8 cellular contexts compared by ENCODE assay signal in genomic region chr3:44624696-44625528, GRCh38. TPM values are rescaled to one million over a fixed set of nuclear protein-coding genes. Genes with fewer than 3 reads are reported as not detected.
DNase-seq lines count a peak whose midpoint lies in the region; ATAC-seq and TF ChIP-seq lines count a peak whose summit lies in the region.

ZNF197 (plus strand) TSS chr3:44625036; CDS start chr3:44629155, 4,119 bp downstream.

- DNase-seq in AG10803 (ENCODE audit: low read depth) (peak; percentile 92), NCI-H446 (lab: John Stamatoyannopoulos, UW) (peak; percentile 47 to 88), colonic mucosa (peak; percentile 87), left kidney (ENCODE audit: low read depth, low spot score) (peak; percentile 98)
- DNase-seq in activated CD4-positive, alpha-beta T cell treated with anti-CD3 and anti-CD28 coated beads for 24 hours (ENCODE audit: low read depth in 2 of 2): peak; percentile 42 to 57
- peak; percentile 66 to 76 for DNase-seq in stimulated activated CD4-positive, alpha-beta T cell treated with anti-CD3 and anti-CD28 coated beads, Interleukin-2, amount 100 ng/mL, for 24 hours

- TF ChIP-seq CTCF in AG10803 (conservative IDR thresholded peaks at IDR 0.05; ENCODE audit: low read length): no peak
- TF ChIP-seq CTCF in colonic mucosa (IDR thresholded peaks at IDR 0.05): no peak

- peak; percentile 90 for ATAC-seq in GM18907 (IDR thresholded peaks at IDR 0.05; ENCODE audit: unreplicated experiment)
- ATAC-seq in HG03139 (IDR thresholded peaks at IDR 0.05; ENCODE audit: unreplicated experiment): peak; percentile 89

- H3K9me3 ChIP-seq in colonic mucosa: no peaks in the 10 kb centered on the region

- H3K27ac ChIP-seq in colonic mucosa: peak within 1 kb of the TSS; percentile 81

- peak within 1 kb of the TSS; percentile 72 to 74 for H3K9ac ChIP-seq in colonic mucosa (ENCODE audit: low read depth in 2 of 2, low read length in 2 of 2)

- intact Hi-C loops in colonic mucosa (cut with DNase I): no loop called here

- peaks cover 5% of the 10 kb centered on the region for H3K4me1 ChIP-seq in colonic mucosa

- H3K36me3 ChIP-seq in colonic mucosa: no peaks in the 10 kb centered on the region

- H3K4me3 ChIP-seq in AG10803 (ENCODE audit: low read length) (peak within 1 kb of the TSS; percentile 85), colonic mucosa (peak within 1 kb of the TSS; percentile 81)

- H3K27me3 ChIP-seq in colonic mucosa: no peaks in the 10 kb centered on the region

RNA-seq across cellular contexts. Expression of gene ZNF197, which starts in this region (rescaled TPM):
- total RNA-seq in colonic mucosa: 10 to 100 TPM; 10.5 to 13.5 TPM

Comparison
In these comparisons a context has a peak if more than half of its experiments do, and no peak if none do; other contexts are left out.
1. Peak in every context shown above with its lines: DNase-seq, ATAC-seq, H3K4me3 ChIP-seq and H3K27ac ChIP-seq.